ENCODE assay signal across 1 cellular context in the genomic region with DNA sequence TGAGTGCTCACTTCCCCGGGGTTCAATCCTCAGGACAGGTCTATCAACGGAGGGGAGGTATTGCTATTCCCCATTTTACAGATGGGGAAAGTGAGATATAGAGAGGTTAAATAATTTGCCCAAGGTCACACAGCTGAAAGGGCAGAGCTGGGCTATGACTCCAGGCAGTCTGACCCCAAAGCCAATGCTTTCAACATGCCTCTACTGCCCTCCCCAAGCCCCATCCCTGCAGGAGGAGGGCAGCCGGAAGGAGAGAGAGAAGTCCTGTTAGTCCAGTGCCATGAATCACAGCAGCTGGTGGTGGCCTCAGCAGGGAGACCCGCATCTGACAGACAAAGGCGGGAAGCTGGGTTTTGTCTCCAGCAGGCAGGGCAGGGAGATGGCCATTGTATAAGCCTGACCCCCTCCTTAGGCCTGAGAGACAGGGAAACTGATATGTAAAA.
TF ChIP-seq lines count a peak whose summit lies in the region.

No MANE protein-coding gene starts in this region.

TF ChIP-seq in WTC11, 78 proteins besides CTCF, POLR2A, EP300 and RAD21 (continued from another document and continues in another):
- TF ChIP-seq AR (CRISPR knock-in tag; IDR thresholded peaks at IDR 0.05) = no peak
- TF ChIP-seq E2F5 (CRISPR knock-in tag; IDR thresholded peaks at IDR 0.05) = peak; percentile 85; the same call in 1 of the 2 replicates
- peak; percentile 64; the same call in 1 of the 2 replicates for TF ChIP-seq ZNF423 (CRISPR knock-in tag; IDR thresholded peaks at IDR 0.05)
- TF ChIP-seq TEAD1 (CRISPR knock-in tag; IDR thresholded peaks at IDR 0.05) = peak; percentile 87
- TF ChIP-seq, protein P1, sequence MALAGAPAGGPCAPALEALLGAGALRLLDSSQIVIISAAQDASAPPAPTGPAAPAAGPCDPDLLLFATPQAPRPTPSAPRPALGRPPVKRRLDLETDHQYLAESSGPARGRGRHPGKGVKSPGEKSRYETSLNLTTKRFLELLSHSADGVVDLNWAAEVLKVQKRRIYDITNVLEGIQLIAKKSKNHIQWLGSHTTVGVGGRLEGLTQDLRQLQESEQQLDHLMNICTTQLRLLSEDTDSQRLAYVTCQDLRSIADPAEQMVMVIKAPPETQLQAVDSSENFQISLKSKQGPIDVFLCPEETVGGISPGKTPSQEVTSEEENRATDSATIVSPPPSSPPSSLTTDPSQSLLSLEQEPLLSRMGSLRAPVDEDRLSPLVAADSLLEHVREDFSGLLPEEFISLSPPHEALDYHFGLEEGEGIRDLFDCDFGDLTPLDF (CRISPR knock-in tag; IDR thresholded peaks at IDR 0.05) = no peak
- peak; percentile 98 for TF ChIP-seq ESRRA (CRISPR knock-in tag; IDR thresholded peaks at IDR 0.05; ENCODE audit: borderline replicate concordance)
- TF ChIP-seq, protein P2, sequence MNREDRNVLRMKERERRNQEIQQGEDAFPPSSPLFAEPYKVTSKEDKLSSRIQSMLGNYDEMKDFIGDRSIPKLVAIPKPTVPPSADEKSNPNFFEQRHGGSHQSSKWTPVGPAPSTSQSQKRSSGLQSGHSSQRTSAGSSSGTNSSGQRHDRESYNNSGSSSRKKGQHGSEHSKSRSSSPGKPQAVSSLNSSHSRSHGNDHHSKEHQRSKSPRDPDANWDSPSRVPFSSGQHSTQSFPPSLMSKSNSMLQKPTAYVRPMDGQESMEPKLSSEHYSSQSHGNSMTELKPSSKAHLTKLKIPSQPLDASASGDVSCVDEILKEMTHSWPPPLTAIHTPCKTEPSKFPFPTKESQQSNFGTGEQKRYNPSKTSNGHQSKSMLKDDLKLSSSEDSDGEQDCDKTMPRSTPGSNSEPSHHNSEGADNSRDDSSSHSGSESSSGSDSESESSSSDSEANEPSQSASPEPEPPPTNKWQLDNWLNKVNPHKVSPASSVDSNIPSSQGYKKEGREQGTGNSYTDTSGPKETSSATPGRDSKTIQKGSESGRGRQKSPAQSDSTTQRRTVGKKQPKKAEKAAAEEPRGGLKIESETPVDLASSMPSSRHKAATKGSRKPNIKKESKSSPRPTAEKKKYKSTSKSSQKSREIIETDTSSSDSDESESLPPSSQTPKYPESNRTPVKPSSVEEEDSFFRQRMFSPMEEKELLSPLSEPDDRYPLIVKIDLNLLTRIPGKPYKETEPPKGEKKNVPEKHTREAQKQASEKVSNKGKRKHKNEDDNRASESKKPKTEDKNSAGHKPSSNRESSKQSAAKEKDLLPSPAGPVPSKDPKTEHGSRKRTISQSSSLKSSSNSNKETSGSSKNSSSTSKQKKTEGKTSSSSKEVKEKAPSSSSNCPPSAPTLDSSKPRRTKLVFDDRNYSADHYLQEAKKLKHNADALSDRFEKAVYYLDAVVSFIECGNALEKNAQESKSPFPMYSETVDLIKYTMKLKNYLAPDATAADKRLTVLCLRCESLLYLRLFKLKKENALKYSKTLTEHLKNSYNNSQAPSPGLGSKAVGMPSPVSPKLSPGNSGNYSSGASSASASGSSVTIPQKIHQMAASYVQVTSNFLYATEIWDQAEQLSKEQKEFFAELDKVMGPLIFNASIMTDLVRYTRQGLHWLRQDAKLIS (CRISPR knock-in tag; IDR thresholded peaks at IDR 0.05; ENCODE audit: borderline replicate concordance) = no peak
- no peak for TF ChIP-seq SMAD4 (CRISPR knock-in tag; IDR thresholded peaks at IDR 0.05)
- 0 out of 2 replicates have a peak, but pooled peaks have one; percentile 11 for TF ChIP-seq ZNF138 (CRISPR knock-in tag; conservative IDR thresholded peaks at IDR 0.05)
- TF ChIP-seq PRDM15 (CRISPR knock-in tag; IDR thresholded peaks at IDR 0.05) = peak; percentile 43; the same call in 1 of the 2 replicates
- TF ChIP-seq, protein P3, sequence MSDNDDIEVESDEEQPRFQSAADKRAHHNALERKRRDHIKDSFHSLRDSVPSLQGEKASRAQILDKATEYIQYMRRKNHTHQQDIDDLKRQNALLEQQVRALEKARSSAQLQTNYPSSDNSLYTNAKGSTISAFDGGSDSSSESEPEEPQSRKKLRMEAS (CRISPR knock-in tag; IDR thresholded peaks at IDR 0.05) = no peak
- no peak for TF ChIP-seq FOXJ3 (CRISPR knock-in tag; IDR thresholded peaks at IDR 0.05; ENCODE audit: borderline replicate concordance)
- no peak for TF ChIP-seq ZNF512 (CRISPR knock-in tag; IDR thresholded peaks at IDR 0.05; ENCODE audit: borderline replicate concordance)
- TF ChIP-seq, protein P4, sequence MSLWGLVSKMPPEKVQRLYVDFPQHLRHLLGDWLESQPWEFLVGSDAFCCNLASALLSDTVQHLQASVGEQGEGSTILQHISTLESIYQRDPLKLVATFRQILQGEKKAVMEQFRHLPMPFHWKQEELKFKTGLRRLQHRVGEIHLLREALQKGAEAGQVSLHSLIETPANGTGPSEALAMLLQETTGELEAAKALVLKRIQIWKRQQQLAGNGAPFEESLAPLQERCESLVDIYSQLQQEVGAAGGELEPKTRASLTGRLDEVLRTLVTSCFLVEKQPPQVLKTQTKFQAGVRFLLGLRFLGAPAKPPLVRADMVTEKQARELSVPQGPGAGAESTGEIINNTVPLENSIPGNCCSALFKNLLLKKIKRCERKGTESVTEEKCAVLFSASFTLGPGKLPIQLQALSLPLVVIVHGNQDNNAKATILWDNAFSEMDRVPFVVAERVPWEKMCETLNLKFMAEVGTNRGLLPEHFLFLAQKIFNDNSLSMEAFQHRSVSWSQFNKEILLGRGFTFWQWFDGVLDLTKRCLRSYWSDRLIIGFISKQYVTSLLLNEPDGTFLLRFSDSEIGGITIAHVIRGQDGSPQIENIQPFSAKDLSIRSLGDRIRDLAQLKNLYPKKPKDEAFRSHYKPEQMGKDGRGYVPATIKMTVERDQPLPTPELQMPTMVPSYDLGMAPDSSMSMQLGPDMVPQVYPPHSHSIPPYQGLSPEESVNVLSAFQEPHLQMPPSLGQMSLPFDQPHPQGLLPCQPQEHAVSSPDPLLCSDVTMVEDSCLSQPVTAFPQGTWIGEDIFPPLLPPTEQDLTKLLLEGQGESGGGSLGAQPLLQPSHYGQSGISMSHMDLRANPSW (CRISPR knock-in tag; conservative IDR thresholded peaks at IDR 0.05; ENCODE audit: low read depth) = no peak; the same call in 1 of the 2 replicates
- TF ChIP-seq CREB1 (CRISPR knock-in tag; IDR thresholded peaks at IDR 0.05) = no peak
- no peak for TF ChIP-seq CBFB (CRISPR knock-in tag; IDR thresholded peaks at IDR 0.05; ENCODE audit: low read depth)
- no peak for TF ChIP-seq ZNF532 (CRISPR knock-in tag; IDR thresholded peaks at IDR 0.05; ENCODE audit: borderline replicate concordance)
- no peak for TF ChIP-seq RELA (CRISPR knock-in tag; IDR thresholded peaks at IDR 0.05; ENCODE audit: borderline replicate concordance)
- no peak for TF ChIP-seq USF1 (CRISPR knock-in tag; IDR thresholded peaks at IDR 0.05)
- 0 out of 2 replicates have a peak, but pooled peaks have one; percentile 67 for TF ChIP-seq ZNF232 (CRISPR knock-in tag; IDR thresholded peaks at IDR 0.05)
- no peak for TF ChIP-seq ZNF317 (CRISPR knock-in tag; IDR thresholded peaks at IDR 0.05; ENCODE audit: borderline replicate concordance, low read depth)
- TF ChIP-seq MLX (CRISPR knock-in tag; IDR thresholded peaks at IDR 0.05) = no peak
- TF ChIP-seq FOXK1 (CRISPR knock-in tag; IDR thresholded peaks at IDR 0.05) = peak; percentile 46; the same call in 1 of the 2 replicates
- TF ChIP-seq ETV6 (CRISPR knock-in tag; IDR thresholded peaks at IDR 0.05) = peak; percentile 67; the same call in 1 of the 2 replicates
